1 cellular context compared by ENCODE assay signal in the genomic region with DNA sequence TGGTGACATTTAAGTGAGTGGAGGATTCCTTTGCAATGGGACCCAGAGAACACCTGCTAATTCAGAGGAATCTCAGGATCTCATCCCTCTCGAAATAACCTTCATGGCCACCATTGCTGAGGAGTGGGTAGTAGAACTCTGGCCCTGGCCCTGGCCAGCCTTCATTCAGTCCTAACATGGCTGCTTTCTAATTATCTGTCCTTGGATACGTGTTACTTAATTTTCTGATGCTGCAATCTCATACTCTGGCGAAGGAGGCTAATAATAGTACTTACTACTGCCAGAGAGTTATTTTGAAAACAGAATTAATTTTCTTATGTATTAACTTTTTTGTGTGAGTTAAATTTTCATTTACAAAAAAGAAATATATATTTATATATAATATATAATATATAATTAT.
TF ChIP-seq lines count a peak whose summit lies in the region.

No MANE protein-coding gene starts in this region.

TF ChIP-seq in GM23338, 12 proteins besides CTCF, POLR2A, EP300 and RAD21 (continued from another document):
- TF ChIP-seq, protein P1, sequence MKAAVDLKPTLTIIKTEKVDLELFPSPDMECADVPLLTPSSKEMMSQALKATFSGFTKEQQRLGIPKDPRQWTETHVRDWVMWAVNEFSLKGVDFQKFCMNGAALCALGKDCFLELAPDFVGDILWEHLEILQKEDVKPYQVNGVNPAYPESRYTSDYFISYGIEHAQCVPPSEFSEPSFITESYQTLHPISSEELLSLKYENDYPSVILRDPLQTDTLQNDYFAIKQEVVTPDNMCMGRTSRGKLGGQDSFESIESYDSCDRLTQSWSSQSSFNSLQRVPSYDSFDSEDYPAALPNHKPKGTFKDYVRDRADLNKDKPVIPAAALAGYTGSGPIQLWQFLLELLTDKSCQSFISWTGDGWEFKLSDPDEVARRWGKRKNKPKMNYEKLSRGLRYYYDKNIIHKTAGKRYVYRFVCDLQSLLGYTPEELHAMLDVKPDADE (IDR thresholded peaks at IDR 0.05), result no peak
- no peak for TF ChIP-seq EZH2phosphoT487 (IDR thresholded peaks at IDR 0.05; ENCODE audit: unreplicated experiment)
- no peak for TF ChIP-seq POLR2AphosphoS5 (IDR thresholded peaks at IDR 0.05; ENCODE audit: low read depth)
- TF ChIP-seq JUNB (IDR thresholded peaks at IDR 0.05; ENCODE audit: unreplicated experiment), result no peak
- TF ChIP-seq, protein P2, sequence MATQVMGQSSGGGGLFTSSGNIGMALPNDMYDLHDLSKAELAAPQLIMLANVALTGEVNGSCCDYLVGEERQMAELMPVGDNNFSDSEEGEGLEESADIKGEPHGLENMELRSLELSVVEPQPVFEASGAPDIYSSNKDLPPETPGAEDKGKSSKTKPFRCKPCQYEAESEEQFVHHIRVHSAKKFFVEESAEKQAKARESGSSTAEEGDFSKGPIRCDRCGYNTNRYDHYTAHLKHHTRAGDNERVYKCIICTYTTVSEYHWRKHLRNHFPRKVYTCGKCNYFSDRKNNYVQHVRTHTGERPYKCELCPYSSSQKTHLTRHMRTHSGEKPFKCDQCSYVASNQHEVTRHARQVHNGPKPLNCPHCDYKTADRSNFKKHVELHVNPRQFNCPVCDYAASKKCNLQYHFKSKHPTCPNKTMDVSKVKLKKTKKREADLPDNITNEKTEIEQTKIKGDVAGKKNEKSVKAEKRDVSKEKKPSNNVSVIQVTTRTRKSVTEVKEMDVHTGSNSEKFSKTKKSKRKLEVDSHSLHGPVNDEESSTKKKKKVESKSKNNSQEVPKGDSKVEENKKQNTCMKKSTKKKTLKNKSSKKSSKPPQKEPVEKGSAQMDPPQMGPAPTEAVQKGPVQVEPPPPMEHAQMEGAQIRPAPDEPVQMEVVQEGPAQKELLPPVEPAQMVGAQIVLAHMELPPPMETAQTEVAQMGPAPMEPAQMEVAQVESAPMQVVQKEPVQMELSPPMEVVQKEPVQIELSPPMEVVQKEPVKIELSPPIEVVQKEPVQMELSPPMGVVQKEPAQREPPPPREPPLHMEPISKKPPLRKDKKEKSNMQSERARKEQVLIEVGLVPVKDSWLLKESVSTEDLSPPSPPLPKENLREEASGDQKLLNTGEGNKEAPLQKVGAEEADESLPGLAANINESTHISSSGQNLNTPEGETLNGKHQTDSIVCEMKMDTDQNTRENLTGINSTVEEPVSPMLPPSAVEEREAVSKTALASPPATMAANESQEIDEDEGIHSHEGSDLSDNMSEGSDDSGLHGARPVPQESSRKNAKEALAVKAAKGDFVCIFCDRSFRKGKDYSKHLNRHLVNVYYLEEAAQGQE (IDR thresholded peaks at IDR 0.05; ENCODE audit: unreplicated experiment), result no peak
- TF ChIP-seq NANOG (IDR thresholded peaks at IDR 0.05; ENCODE audit: borderline replicate concordance), result no peak
